Comparison of ENCODE assay signal across 7 cellular contexts in genomic region chr21:29867796-29868195, GRCh38.
"Had no signal": no experiment of that assay in that cellular context is flagged by ENCODE, and none has a peak within 500 bp of the region (broad histone marks: within the 10 kb centered on the region; RNA-seq: fewer than 3 reads in every experiment).

No MANE protein-coding gene starts in this region.

- H3K27ac ChIP-seq: KMS-11 had no signal

- H3K27ac Mint-ChIP-seq: GM23338, HFFc6 had no signal

- H3K4me2 ChIP-seq: GM23338, KMS-11 had no signal

- ATAC-seq: GM23338 had no signal

- H3K4me3 ChIP-seq: GM23338 had no signal

- H3K4me3 Mint-ChIP-seq: GM23338, H9, HFFc6 had no signal

- H2AFZ ChIP-seq: GM23338 had no signal

- H3K9ac ChIP-seq: KMS-11 had no signal

- DNase-seq: H9, HCEC 1CT, HFFc6, IMR-90, KBM-7 had no signal
